Comparison of ENCODE assay signal across 8 cellular contexts in the genomic region with DNA sequence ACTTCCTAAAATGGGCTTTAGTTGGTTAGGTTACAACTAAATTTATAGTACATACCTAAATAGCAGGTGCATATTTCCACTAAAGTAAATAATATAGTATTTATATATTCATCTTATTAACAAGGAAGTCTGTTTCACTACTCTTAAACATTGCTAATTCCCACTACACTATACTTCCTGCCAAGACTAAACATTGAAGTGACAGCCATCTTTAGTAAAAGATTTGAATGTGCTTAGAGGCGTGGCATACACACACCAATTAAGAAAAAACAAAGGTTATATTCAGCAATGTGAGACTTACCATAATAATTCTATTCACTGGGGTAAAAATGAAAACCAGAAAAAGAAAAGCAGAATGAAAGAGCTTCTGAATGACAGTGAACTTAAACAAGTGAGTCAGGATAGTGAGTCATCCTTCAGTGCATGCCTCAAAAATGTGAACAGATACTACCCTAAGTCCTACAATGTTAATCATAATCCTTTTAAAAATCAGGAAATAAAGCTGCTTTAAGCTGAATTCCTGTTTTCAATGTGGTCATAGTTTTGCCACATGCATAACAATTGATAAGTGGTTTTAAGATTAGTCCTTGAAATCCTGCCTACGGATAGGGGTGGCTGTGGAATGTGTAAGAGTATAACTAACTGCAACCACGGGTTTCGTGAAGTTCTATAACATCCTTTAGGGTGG. TPM values are rescaled to one million over a fixed set of nuclear protein-coding genes. Genes with fewer than 3 reads are reported as not detected.
DNase-seq lines count a peak whose midpoint lies in the region; ATAC-seq and TF ChIP-seq lines count a peak whose summit lies in the region.

No MANE protein-coding gene starts in this region.

- POLR2A ChIA-PET in activated CD4-positive, alpha-beta T cell treated with anti-CD3 and anti-CD28 coated beads, Interleukin-2, amount 10 ng/mL, durations not matched to agents 7 days and 5 days (lab: Charles Lee), result interaction anchor here (0.6 kb wide), 1 partner anchor 13 kb away, joined by 3 read pairs; no protein-coding TSS in a partner anchor

- TF ChIP-seq CTCF in brain microvascular endothelial cell (IDR thresholded peaks at IDR 0.05; ENCODE audit: low read depth, low read length, missing control alignments), result no peak

- H3K9me3 Mint-ChIP-seq in activated CD4-positive, alpha-beta T cell treated with anti-CD3 and anti-CD28 coated beads, Interleukin-2, amount 10 ng/mL, durations not matched to agents 7 days and 5 days, result peaks cover 9% of the 10 kb centered on the region

- H3K4me3 Mint-ChIP-seq in activated CD4-positive, alpha-beta T cell treated with anti-CD3 and anti-CD28 coated beads, Interleukin-2, amount 10 ng/mL, durations not matched to agents 7 days and 5 days, result no peak overlapping the region

- no peak for TF ChIP-seq RAD21 in Ishikawa (IDR thresholded peaks at IDR 0.05; ENCODE audit: low read depth)

- in situ Hi-C loops in brain microvascular endothelial cell (cut with HindIII; ENCODE audit: low pct_ligation_motif_present, low sequenced_read_pairs), result no loop called here

- DNase-seq in Daoy (ENCODE audit: low read depth) (peak; percentile 74), brain microvascular endothelial cell (peak; percentile 83), myocyte (ENCODE audit: low read depth) (peak; percentile 58), C1 segment of cervical spinal cord (lab: John Stamatoyannopoulos, UW) (no peak)
- no peak for DNase-seq in activated CD4-positive, alpha-beta T cell treated with anti-CD3 and anti-CD28 coated beads, Interleukin-2, amount 10 ng/mL, durations not matched to agents 7 days and 5 days

- CTCF ChIA-PET in activated CD4-positive, alpha-beta T cell treated with anti-CD3 and anti-CD28 coated beads, Interleukin-2, amount 10 ng/mL, durations not matched to agents 7 days and 5 days (lab: Charles Lee), result no interaction called here

- H3K4me1 Mint-ChIP-seq in activated CD4-positive, alpha-beta T cell treated with anti-CD3 and anti-CD28 coated beads, Interleukin-2, amount 10 ng/mL, durations not matched to agents 7 days and 5 days, result peaks cover 34% of the 10 kb centered on the region

- H3K27me3 ChIP-seq in brain microvascular endothelial cell (replicated peaks), result no peaks in the 10 kb centered on the region

- ATAC-seq in HG03175 (IDR thresholded peaks at IDR 0.05; ENCODE audit: unreplicated experiment) (no peak), GM18909 (IDR thresholded peaks at IDR 0.05; ENCODE audit: poor library complexity, unreplicated experiment) (no peak)

- H3K27ac Mint-ChIP-seq in activated CD4-positive, alpha-beta T cell treated with anti-CD3 and anti-CD28 coated beads, Interleukin-2, amount 10 ng/mL, durations not matched to agents 7 days and 5 days, result no peak overlapping the region

- no peaks in the 10 kb centered on the region for H3K36me3 ChIP-seq in brain microvascular endothelial cell (replicated peaks)

- TF ChIP-seq EP300 in Ishikawa (IDR thresholded peaks at IDR 0.05; ENCODE audit: borderline replicate concordance), result no peak

- no peaks in the 10 kb centered on the region for H3K27me3 Mint-ChIP-seq in activated CD4-positive, alpha-beta T cell treated with anti-CD3 and anti-CD28 coated beads, Interleukin-2, amount 10 ng/mL, durations not matched to agents 7 days and 5 days

- peaks cover 6% of the 10 kb centered on the region for H3K36me3 Mint-ChIP-seq in activated CD4-positive, alpha-beta T cell treated with anti-CD3 and anti-CD28 coated beads, Interleukin-2, amount 10 ng/mL, durations not matched to agents 7 days and 5 days (ENCODE audit: low read depth)

- H3K4me3 ChIP-seq in brain microvascular endothelial cell (ENCODE audit: low read depth, low read length), result no peak overlapping the region

- peak overlapping the region; percentile 35 for H3K27ac ChIP-seq in brain microvascular endothelial cell

TF ChIP-seq in Ishikawa, 13 proteins besides CTCF, POLR2A, EP300 and RAD21:
- TF ChIP-seq TEAD4 (IDR thresholded peaks at IDR 0.05) (peak; percentile 4; the same call in 1 of the 2 replicates), TAF1 (IDR thresholded peaks at IDR 0.05; ENCODE audit: low read depth) (no peak)

RNA-seq across cellular contexts. Expression of gene USP6NL, which starts 59.4 kb away (rescaled TPM):
- total RNA-seq in Daoy (2014; rRNA removed; shearing (Covaris generic)), result 7.2 and 10.2 TPM in 2 replicates
- 6.0 and 6.5 TPM in 2 replicates for total RNA-seq in myocyte
- polyA plus RNA-seq in myocyte (2012), result 3.8 TPM
- 1 to 10 TPM; 3.1 to 4.0 TPM for total RNA-seq in activated CD4-positive, alpha-beta T cell treated with anti-CD3 and anti-CD28 coated beads, Interleukin-2, amount 10 ng/mL, durations not matched to agents 7 days and 5 days

Comparison
In these comparisons a context has a peak if more than half of its experiments do, and no peak if none do; other contexts are left out.
1. DNase-seq: peak in Daoy (single experiment), brain microvascular endothelial cell (single experiment) and myocyte (single experiment); none in C1 segment of cervical spinal cord (0 of 14) and activated CD4-positive, alpha-beta T cell treated with anti-CD3 and anti-CD28 coated beads, Interleukin-2, amount 10 ng/mL, durations not matched to agents 7 days and 5 days (single experiment).